Comparison of ENCODE assay signal across 15 cellular contexts in genomic region chr7:104045183-104045582, GRCh38. TPM values are rescaled to one million over a fixed set of nuclear protein-coding genes. Genes with fewer than 3 reads are reported as not detected.
A peak's percentile ranks its signal among the peaks of the same experiment; 100 is the strongest.
DNase-seq lines count a peak whose midpoint lies in the region; TF ChIP-seq lines count a peak whose summit lies in the region.
"Had no signal": no experiment of that assay in that cellular context is flagged by ENCODE, and none has a peak within 500 bp of the region (broad histone marks: within the 10 kb centered on the region; RNA-seq: fewer than 3 reads in every experiment).

No MANE protein-coding gene starts in this region.

- peak; percentile 3 for DNase-seq in EH (ENCODE audit: low read depth)
- DNase-seq in brain microvascular endothelial cell = peak; percentile 4
- DNase-seq in lung microvascular endothelial cell (ENCODE audit: low read depth in 2 of 2) = peak; percentile 12 to 24
- DNase-seq in NCI-H187 treated with DMSO at 0.1 percent for 48 hours (lab: John Stamatoyannopoulos, UW) = no peak
- DNase-seq in central memory CD4-positive, alpha-beta T cell = no peak
- no peak for DNase-seq in NK-92 treated with Interleukin-12 subunit alpha and Interleukin-12 subunit beta, amount 100 ng/mL, for 24 hours (lab: John Stamatoyannopoulos, UW)
- DNase-seq: C1 segment of cervical spinal cord, NCI-H1092 treated with DMSO at 0.1 percent for 48 hours, NCI-H1930, NCI-H2171 treated with DMSO at 0.1 percent for 48 hours, NCI-H774, SW 1271 had no signal

- no peak overlapping the region for H3K4me3 ChIP-seq in brain microvascular endothelial cell (ENCODE audit: low read depth, low read length)
- H3K4me3 ChIP-seq: HAP-1 had no signal

- no peaks in the 10 kb centered on the region for H3K36me3 ChIP-seq in brain microvascular endothelial cell (replicated peaks)
- H3K36me3 ChIP-seq: HAP-1 had no signal

- H3K27ac ChIP-seq in brain microvascular endothelial cell = no peak overlapping the region

- no peak for TF ChIP-seq EP300 in Ishikawa (IDR thresholded peaks at IDR 0.05; ENCODE audit: borderline replicate concordance)

- no peak for TF ChIP-seq CTCF in brain microvascular endothelial cell (IDR thresholded peaks at IDR 0.05; ENCODE audit: low read depth, low read length, missing control alignments)

- TF ChIP-seq RAD21 in Ishikawa (IDR thresholded peaks at IDR 0.05; ENCODE audit: low read depth) = no peak

- in situ Hi-C loops in brain microvascular endothelial cell (cut with HindIII; ENCODE audit: low pct_ligation_motif_present, low sequenced_read_pairs) = no loop called here

- H3K27me3 ChIP-seq in brain microvascular endothelial cell (replicated peaks) = no peaks in the 10 kb centered on the region

TF ChIP-seq in Ishikawa, 13 proteins besides CTCF, POLR2A, EP300 and RAD21:
- no peak for TF ChIP-seq EGR1 (IDR thresholded peaks at IDR 0.05)
- TF ChIP-seq REST (IDR thresholded peaks at IDR 0.05; ENCODE audit: low read depth) = peak; percentile 75

RNA-seq across cellular contexts. Expression of gene RELN, which starts 55.7 kb away (rescaled TPM):
- total RNA-seq in lung microvascular endothelial cell = 375 and 1,451 TPM in 2 replicates
- total RNA-seq: RPMI7951 had no signal

Comparison
In these comparisons a context has a peak if more than half of its experiments do, and no peak if none do; other contexts are left out.
1. DNase-seq: peak in EH (single experiment), brain microvascular endothelial cell (single experiment) and lung microvascular endothelial cell (2 of 2); none in NCI-H187 treated with DMSO at 0.1 percent for 48 hours (single experiment), central memory CD4-positive, alpha-beta T cell (single experiment) and NK-92 treated with Interleukin-12 subunit alpha and Interleukin-12 subunit beta, amount 100 ng/mL, for 24 hours (single experiment).